In the genomic region with DNA sequence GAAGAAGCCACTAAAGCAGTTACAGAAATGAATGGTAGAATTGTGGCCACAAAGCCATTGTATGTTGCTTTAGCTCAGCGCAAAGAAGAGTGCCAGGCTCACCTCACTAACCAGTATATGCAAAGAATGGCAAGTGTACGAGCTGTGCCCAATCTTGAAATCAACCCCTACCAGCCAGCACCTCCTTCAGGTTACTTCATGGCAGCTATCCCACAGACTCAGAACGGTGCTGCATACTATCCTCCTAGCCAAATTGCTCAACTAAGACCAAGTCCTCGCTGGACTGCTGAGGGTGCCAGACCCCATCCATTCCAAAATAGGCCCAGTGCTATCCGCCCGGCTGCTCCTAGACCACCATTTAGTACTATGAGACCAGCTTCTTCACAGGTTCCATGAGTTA, we compare ENCODE assay signal across 23 cellular contexts. TPM values are rescaled to one million over a fixed set of nuclear protein-coding genes. Genes with fewer than 3 reads are reported as not detected.
DNase-seq lines count a peak whose midpoint lies in the region; ATAC-seq, FAIRE-seq and TF ChIP-seq lines count a peak whose summit lies in the region.
"Had no signal": no experiment of that assay in that cellular context is flagged by ENCODE, and none has a peak within 500 bp of the region (broad histone marks: within the 10 kb centered on the region; RNA-seq: fewer than 3 reads in every experiment).

No MANE protein-coding gene starts in this region.

- H3K27me3 ChIP-seq in mammary epithelial cell (ENCODE audit: insufficient read depth, low read length) (no peaks in the 10 kb centered on the region), breast epithelium (no peaks in the 10 kb centered on the region), RWPE2 (ENCODE audit: insufficient read depth, poor library complexity, severe bottlenecking) (no peaks in the 10 kb centered on the region), keratinocyte (ENCODE audit: control insufficient read depth, extremely low read depth, insufficient read depth, low read length) (no peaks in the 10 kb centered on the region), neural progenitor cell (no peaks in the 10 kb centered on the region)
- no peaks in the 10 kb centered on the region for H3K27me3 ChIP-seq in CD4-positive, alpha-beta memory T cell (ENCODE audit: insufficient read depth, low read length)

- H3K36me3 Mint-ChIP-seq in neural progenitor cell = peaks cover 2% of the 10 kb centered on the region
- no peaks in the 10 kb centered on the region for H3K36me3 Mint-ChIP-seq in CD4-positive, alpha-beta memory T cell

- H3F3A ChIP-seq in neural progenitor cell (ENCODE audit: low read depth) = no peaks in the 10 kb centered on the region

- no peak overlapping the region for H3K4me3 ChIP-seq in mammary epithelial cell (replicated peaks in 1 of 3; ENCODE audit: insufficient read depth in 1 of 3, low read depth in 2 of 3, low read length in 3 of 3)
- H3K4me3 ChIP-seq in breast epithelium = no peak overlapping the region
- no peak overlapping the region for H3K4me3 ChIP-seq in RWPE2 (ENCODE audit: severe bottlenecking)
- no peak overlapping the region for H3K4me3 ChIP-seq in keratinocyte (ENCODE audit: control insufficient read depth in 2 of 3, extremely low read depth in 1 of 3, insufficient read depth in 2 of 3, low read depth in 1 of 3, low read length in 3 of 3)
- H3K4me3 ChIP-seq in neural progenitor cell = no peak overlapping the region
- H3K4me3 ChIP-seq in CD4-positive, alpha-beta memory T cell (ENCODE audit: low read length in 2 of 2) = no peak overlapping the region
- H3K4me3 ChIP-seq: HAP-1 had no signal

- H3K27me3 Mint-ChIP-seq in neural progenitor cell (ENCODE audit: insufficient read depth, low read depth) = peaks cover 4% of the 10 kb centered on the region
- H3K27me3 Mint-ChIP-seq in CD4-positive, alpha-beta memory T cell = peaks cover 8 to 18% of the 10 kb centered on the region in 2 donors

- no peak overlapping the region for H3K27ac Mint-ChIP-seq in neural progenitor cell
- no peak overlapping the region for H3K27ac Mint-ChIP-seq in CD4-positive, alpha-beta memory T cell
- H3K27ac Mint-ChIP-seq: CD4-positive, alpha-beta T cell had no signal

- H2AFZ ChIP-seq in mammary epithelial cell (ENCODE audit: low read depth, low read length) (peak overlapping the region; percentile 96), keratinocyte (ENCODE audit: control insufficient read depth, low read length) (no peak overlapping the region), neural progenitor cell (replicated peaks) (no peak overlapping the region)

- no peak overlapping the region for H3K9ac ChIP-seq in mammary epithelial cell (ENCODE audit: insufficient read depth, low read length)
- no peak overlapping the region for H3K9ac ChIP-seq in keratinocyte (ENCODE audit: control insufficient read depth, extremely low read depth, insufficient read depth, low read length)
- H3K9ac ChIP-seq in neural progenitor cell = no peak overlapping the region

- H3K9me3 Mint-ChIP-seq in neural progenitor cell = peaks cover 10% of the 10 kb centered on the region
- H3K9me3 Mint-ChIP-seq in CD4-positive, alpha-beta memory T cell = peaks cover 0 to 13% (median 8%) of the 10 kb centered on the region in 8 donors

- POLR2A ChIA-PET in CD4-positive, alpha-beta memory T cell (lab: Charles Lee; ENCODE audit: partially characterized antibody) = no interaction called here

- H4K20me1 ChIP-seq in mammary epithelial cell (ENCODE audit: insufficient read depth, low read length) (no peaks in the 10 kb centered on the region), keratinocyte (ENCODE audit: control insufficient read depth, extremely low read depth, insufficient read depth, low read length) (no peaks in the 10 kb centered on the region), neural progenitor cell (ENCODE audit: low read depth) (no peaks in the 10 kb centered on the region)

- CTCF ChIA-PET in mammary epithelial cell (lab: Charles Lee; ENCODE audit: low non-redundant PET) = no interaction called here
- CTCF ChIA-PET in CD4-positive, alpha-beta memory T cell (lab: Charles Lee; ENCODE audit: partially characterized antibody) = interaction anchor here (1.3 to 1.5 kb wide), 3 partner anchors 10 to 50 kb away, joined by 3 to 6 read pairs (median 3); partner anchors contain the start of gene SRGAP1

- peaks cover 15% of the 10 kb centered on the region for H3K4me1 ChIP-seq in mammary epithelial cell (ENCODE audit: insufficient read depth, low read length)
- H3K4me1 ChIP-seq in breast epithelium = no peaks in the 10 kb centered on the region
- H3K4me1 ChIP-seq in RWPE2 (ENCODE audit: insufficient read depth, poor library complexity, severe bottlenecking) = peaks cover 8% of the 10 kb centered on the region
- peaks cover 7% of the 10 kb centered on the region for H3K4me1 ChIP-seq in keratinocyte (ENCODE audit: control insufficient read depth, extremely low read depth, insufficient read depth, low read length)
- no peaks in the 10 kb centered on the region for H3K4me1 ChIP-seq in neural progenitor cell
- no peaks in the 10 kb centered on the region for H3K4me1 ChIP-seq in CD4-positive, alpha-beta memory T cell (ENCODE audit: insufficient read depth, low read length)
- H3K4me1 ChIP-seq: HAP-1 had no signal

- intact Hi-C loops in mammary epithelial cell (cut with micrococcal nuclease) (no loop called here), breast epithelium (cut with DNase I; ENCODE audit: low total_unique reads) (no loop called here)
- intact Hi-C loops in CD4-positive, alpha-beta memory T cell (cut with micrococcal nuclease) = no loop called here

- ATAC-seq in RWPE2 (ENCODE audit: low read depth) = no peak
- no peak for ATAC-seq in HG02588 (IDR thresholded peaks at IDR 0.05; ENCODE audit: unreplicated experiment)
- ATAC-seq: PC-3, SK-N-SH treated with all-trans-retinoic acid at 6 μM for 48 hours had no signal

- no TSS peak for BruUV-seq in mammary epithelial cell (replicated peaks; lab: Mats Ljungman, UMichigan)

- FAIRE-seq in keratinocyte (lab: Jason Lieb, UNC) = no peak
- FAIRE-seq in urothelium cell line (lab: Jason Lieb, UNC) = peak; percentile 35
- FAIRE-seq: A204.1 had no signal

- no peaks in the 10 kb centered on the region for H3K9me3 ChIP-seq in mammary epithelial cell (replicated peaks; ENCODE audit: insufficient read depth, low read length)
- H3K9me3 ChIP-seq in breast epithelium = no peaks in the 10 kb centered on the region
- H3K9me3 ChIP-seq in RWPE2 (ENCODE audit: severe bottlenecking) = no peaks in the 10 kb centered on the region
- H3K9me3 ChIP-seq in keratinocyte (ENCODE audit: control insufficient read depth, low read depth, low read length) = no peaks in the 10 kb centered on the region
- H3K9me3 ChIP-seq in neural progenitor cell (ENCODE audit: low read depth) = no peaks in the 10 kb centered on the region
- no peaks in the 10 kb centered on the region for H3K9me3 ChIP-seq in CD4-positive, alpha-beta memory T cell (ENCODE audit: control insufficient read depth in 1 of 2, low read length in 2 of 2)
- H3K9me3 ChIP-seq: HAP-1 had no signal

- dilution Hi-C loops in mammary epithelial cell (cut with HindIII; ENCODE audit: low sequenced_read_pairs) = no loop called here
- dilution Hi-C loops in keratinocyte (cut with MboI; ENCODE audit: extremely low pct_ligation_motif_present, low sequenced_read_pairs) = no loop called here

- H3K4me3 Mint-ChIP-seq in neural progenitor cell = no peak overlapping the region
- H3K4me3 Mint-ChIP-seq in CD4-positive, alpha-beta memory T cell = no peak overlapping the region
- H3K4me3 Mint-ChIP-seq: CD4-positive, alpha-beta T cell had no signal

- H3K27ac ChIP-seq in mammary epithelial cell (ENCODE audit: insufficient read depth, low read depth, low read length) = no peak overlapping the region
- H3K27ac ChIP-seq in breast epithelium = no peak overlapping the region
- peak overlapping the region; percentile 64 for H3K27ac ChIP-seq in RWPE2 (ENCODE audit: poor library complexity, severe bottlenecking)
- no peak overlapping the region for H3K27ac ChIP-seq in keratinocyte (ENCODE audit: control insufficient read depth, insufficient read depth, low read length)
- H3K27ac ChIP-seq in neural progenitor cell = no peak overlapping the region
- H3K27ac ChIP-seq in CD4-positive, alpha-beta memory T cell (ENCODE audit: low read depth, low read length) = no peak overlapping the region
- H3K27ac ChIP-seq: HL-60 had no signal

- in situ Hi-C loops in mammary epithelial cell (cut with MboI; ENCODE audit: low sequenced_read_pairs in 2 of 2) = loop anchor here in 1 of 2 donors (10.0 kb wide), 1 partner anchor 572 kb away; the partner anchor contains the start of gene C12orf56

- no peaks in the 10 kb centered on the region for H3K79me2 ChIP-seq in mammary epithelial cell (ENCODE audit: insufficient read depth, low read length)
- H3K79me2 ChIP-seq in keratinocyte (ENCODE audit: control insufficient read depth, insufficient read depth, low read length) = no peaks in the 10 kb centered on the region
- no peaks in the 10 kb centered on the region for H3K79me2 ChIP-seq in neural progenitor cell (ENCODE audit: low read depth)

- no peak overlapping the region for H3K4me2 ChIP-seq in mammary epithelial cell (ENCODE audit: insufficient read depth, low read depth, low read length)
- peak overlapping the region; percentile 91 for H3K4me2 ChIP-seq in keratinocyte (ENCODE audit: control insufficient read depth, extremely low read depth, insufficient read depth, low read depth, low read length)
- no peak overlapping the region for H3K4me2 ChIP-seq in neural progenitor cell

- WGBS in mammary epithelial cell (ENCODE audit: low coverage, missing lambda C conversion rate) = 92% methylated on average over 6 of the region's 6 CpGs

- no peak for TF ChIP-seq POLR2A in breast epithelium (IDR thresholded peaks at IDR 0.05)

- H3K9me1 ChIP-seq in keratinocyte (ENCODE audit: control insufficient read depth, extremely low read depth, insufficient read depth, low read length) = no peaks in the 10 kb centered on the region

- TF ChIP-seq CTCF in mammary epithelial cell (conservative IDR thresholded peaks at IDR 0.05 in 1 of 2, IDR thresholded peaks at IDR 0.05 in 1 of 2; ENCODE audit: extremely low read depth in 1 of 2, insufficient read depth in 1 of 2, low read depth in 1 of 2, low read length in 2 of 2) (no peak), breast epithelium (IDR thresholded peaks at IDR 0.05) (no peak), RWPE2 (IDR thresholded peaks at IDR 0.05; ENCODE audit: poor library complexity, severe bottlenecking) (no peak), keratinocyte (optimal IDR thresholded peaks at IDR 0.05 in 1 of 3, IDR thresholded peaks at IDR 0.05 in 1 of 3, conservative IDR thresholded peaks at IDR 0.05 in 1 of 3; ENCODE audit: extremely low read depth in 1 of 3, insufficient read depth in 2 of 3, low read length in 3 of 3) (no peak), neural progenitor cell (IDR thresholded peaks at IDR 0.05) (no peak)

- no peaks in the 10 kb centered on the region for H3K36me3 ChIP-seq in mammary epithelial cell (ENCODE audit: insufficient read depth, low read length)
- H3K36me3 ChIP-seq in breast epithelium = no peaks in the 10 kb centered on the region
- no peaks in the 10 kb centered on the region for H3K36me3 ChIP-seq in RWPE2 (ENCODE audit: low read depth)
- no peaks in the 10 kb centered on the region for H3K36me3 ChIP-seq in keratinocyte (ENCODE audit: control insufficient read depth in 2 of 2, extremely low read depth in 1 of 2, insufficient read depth in 2 of 2, low read length in 2 of 2)
- H3K36me3 ChIP-seq in neural progenitor cell = no peaks in the 10 kb centered on the region
- H3K36me3 ChIP-seq in CD4-positive, alpha-beta memory T cell (ENCODE audit: insufficient read depth, low read length) = no peaks in the 10 kb centered on the region
- H3K36me3 ChIP-seq: HAP-1 had no signal

- no peak for DNase-seq in mammary epithelial cell
- no peak for DNase-seq in breast epithelium (ENCODE audit: low spot score in 2 of 2)
- DNase-seq in RWPE2 (ENCODE audit: low spot score) = no peak
- DNase-seq in keratinocyte (ENCODE audit: low read depth, low spot score) = no peak
- no peak for DNase-seq in urothelium cell line (ENCODE audit: low spot score)
- no peak for DNase-seq in neural progenitor cell (ENCODE audit: low spot score)
- no peak for DNase-seq in CD4-positive, alpha-beta memory T cell
- DNase-seq: CD4-positive, alpha-beta T cell; DMS79; MM.1S; NCI-H1092 treated with DMSO at 0.1 percent for 48 hours; NCI-H2081; NCI-H2171 treated with DMSO at 0.1 percent for 48 hours; NCI-H510A; NCI-H82; PC-3; RPMI8226; SIG-M5 had no signal

- no peaks in the 10 kb centered on the region for H3K4me1 Mint-ChIP-seq in neural progenitor cell
- peaks cover 0 to 6% (median 3%) of the 10 kb centered on the region in 4 donors for H3K4me1 Mint-ChIP-seq in CD4-positive, alpha-beta memory T cell

RNA-seq across cellular contexts. Expression of gene SRGAP1, which starts 21.5 kb away (rescaled TPM):
- total RNA-seq in mammary epithelial cell (10 to 100 TPM; 14.3 to 34.4 TPM), breast epithelium (10 to 100 TPM; 20.3 to 58.7 (median 29.3) TPM), neural progenitor cell (ENCODE audit: low replicate concordance) (1.5 and 3.0 TPM in 2 replicates)
- polyA plus RNA-seq in mammary epithelial cell (8.8 TPM), keratinocyte (2.3 to 5.6 TPM (median 4.5 TPM) in 3 replicates)
- polyA minus RNA-seq in mammary epithelial cell (42.9 TPM), keratinocyte (10.9 to 25.9 TPM (median 19.6 TPM) in 3 replicates)
- polyA plus RNA-seq in keratinocyte (2011; ENCODE audit: low read depth) = 35.6 TPM
- polyA plus RNA-seq in keratinocyte (2011; cell fraction: cytosol; rRNA removed) = 3.0 and 4.1 TPM in 2 replicates
- polyA plus RNA-seq in keratinocyte (2011; cell fraction: nucleus; rRNA removed) = 11.3 and 12.6 TPM in 2 replicates
- 4.0 and 5.6 TPM in 2 replicates for polyA plus RNA-seq in keratinocyte (2012; ENCODE audit: low replicate concordance)
- polyA minus RNA-seq in keratinocyte (2011; cell fraction: cytosol; rRNA and poly(A)+ RNA removed) = 13.0 TPM
- 18.9 and 51.8 TPM in 2 replicates for polyA minus RNA-seq in keratinocyte (2011; cell fraction: nucleus; rRNA and poly(A)+ RNA removed)
- total RNA-seq in CD4-positive, alpha-beta memory T cell = under 1 TPM in 1 of 2 experiments, not detected in 1; 0.09 TPM
- polyA plus RNA-seq in CD4-positive, alpha-beta memory T cell = under 1 TPM in 1 of 2 donors, not detected in 1; 0.03 TPM

RNA-seq across cellular contexts. Expression of gene RXYLT1, which starts 43.3 kb away (rescaled TPM):
- total RNA-seq in mammary epithelial cell = 10 to 100 TPM; 17.5 to 19.6 TPM
- polyA plus RNA-seq in mammary epithelial cell = 13.2 TPM
- 4.9 TPM for polyA minus RNA-seq in mammary epithelial cell
- total RNA-seq in breast epithelium = 10 to 100 TPM; 16.0 to 20.2 (median 19.0) TPM
- 10.2 to 17.0 TPM (median 16.5 TPM) in 3 replicates for polyA plus RNA-seq in keratinocyte
- 5.9 TPM for polyA plus RNA-seq in keratinocyte (2011; ENCODE audit: low read depth)
- 11.9 and 18.2 TPM in 2 replicates for polyA plus RNA-seq in keratinocyte (2011; cell fraction: cytosol; rRNA removed)
- polyA plus RNA-seq in keratinocyte (2011; cell fraction: nucleus; rRNA removed) = 9.4 and 15.3 TPM in 2 replicates
- polyA plus RNA-seq in keratinocyte (2012; ENCODE audit: low replicate concordance) = 14.6 and 15.0 TPM in 2 replicates
- 3.9 to 6.2 TPM (median 5.5 TPM) in 3 replicates for polyA minus RNA-seq in keratinocyte
- 12.1 TPM for polyA minus RNA-seq in keratinocyte (2011; cell fraction: cytosol; rRNA and poly(A)+ RNA removed)
- polyA minus RNA-seq in keratinocyte (2011; cell fraction: nucleus; rRNA and poly(A)+ RNA removed) = 5.3 and 8.2 TPM in 2 replicates
- 9.4 and 10.8 TPM in 2 replicates for total RNA-seq in neural progenitor cell (ENCODE audit: low replicate concordance)
- 10 to 100 TPM; 14.5 to 15.1 TPM for total RNA-seq in CD4-positive, alpha-beta memory T cell
- 10 to 100 TPM; 13.2 to 15.0 TPM for polyA plus RNA-seq in CD4-positive, alpha-beta memory T cell
